In the genomic region with DNA sequence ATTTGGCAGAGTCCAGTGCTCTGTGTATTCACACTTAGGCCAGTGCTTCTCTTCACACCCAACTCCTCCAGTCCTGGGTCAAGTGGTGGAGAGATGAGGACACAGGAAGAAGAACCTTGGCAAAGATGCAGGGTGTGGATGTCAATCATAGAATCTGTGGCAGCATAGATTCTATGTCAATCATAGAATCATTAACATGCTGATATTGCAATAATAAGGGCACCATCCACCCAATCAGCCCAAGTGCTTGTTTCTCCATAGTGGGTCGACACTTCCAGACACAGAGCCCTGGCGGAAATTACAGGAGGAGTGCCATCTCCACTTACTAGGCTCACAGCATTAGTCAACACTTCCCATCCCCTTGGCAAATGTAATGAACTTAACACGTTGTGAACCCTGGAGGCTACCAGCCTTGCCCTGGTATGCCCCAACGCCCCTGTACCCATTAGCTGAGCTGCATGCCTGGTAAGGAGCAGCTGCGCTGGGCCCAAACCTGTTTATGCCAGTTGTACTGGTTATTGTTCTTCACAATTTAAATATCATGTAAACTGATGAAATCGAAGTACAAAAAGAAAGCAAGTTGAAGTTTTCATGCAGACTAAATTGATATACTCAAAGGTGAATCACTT, we compare ENCODE assay signal across 35 cellular contexts.
"Had no signal": no experiment of that assay in that cellular context is flagged by ENCODE, and none has a peak within 500 bp of the region (broad histone marks: within the 10 kb centered on the region; RNA-seq: fewer than 3 reads in every experiment).

No MANE protein-coding gene starts in this region.

- H3K27ac ChIP-seq: brain microvascular endothelial cell, coronary artery, dorsolateral prefrontal cortex, esophagus muscularis mucosa, foreskin keratinocyte, gastrocnemius medialis, heart left ventricle, WERI-Rb-1 had no signal

- H3K9me3 ChIP-seq: esophagus muscularis mucosa, gastrocnemius medialis, heart left ventricle had no signal

- H3K4me3 Mint-ChIP-seq: activated B cell treated with CpG ODN at 0.5 μM for 24 hours; activated CD8-positive, alpha-beta memory T cell treated with anti-CD3 and anti-CD28 coated beads, Interleukin-2, amount 10 ng/mL, durations not matched to agents 7 days and 5 days; activated CD8-positive, alpha-beta T cell treated with anti-CD3 and anti-CD28 coated beads, Interleukin-2, amount 10 ng/mL, durations not matched to agents 7 days and 5 days; activated naive CD4-positive, alpha-beta T cell treated with anti-CD3 and anti-CD28 coated beads, Interleukin-2, amount 10 ng/mL, durations not matched to agents 7 days and 5 days; activated naive CD8-positive, alpha-beta T cell treated with anti-CD3 and anti-CD28 coated beads, Interleukin-2, amount 10 ng/mL, durations not matched to agents 7 days and 5 days; activated T-helper 1 cell treated with anti-CD3 and anti-CD28 coated beads, Interleukin-12 subunit alpha, Interleukin-12 subunit beta, Interleukin-2, Interleukin-4 antibody, amounts not matched to agents 30 ng/mL and 10 ng/mL and 1 ng/mL, durations not matched to agents 14 hours and 24 hours and 36 hours; central memory CD8-positive, alpha-beta T cell; dendritic cell treated with granulocyte-macrophage colony-stimulating factor and Interleukin-4, amounts not matched to agents 40 ng/mL and 50 ng/mL, for 4 days; endodermal cell; T-helper 17 cell; T-helper 2 cell treated with Interferon-gamma antibody and Interleukin-4, amounts not matched to agents 5 μg/mL and 100 μg/mL, for 36 hours had no signal

- H3K36me3 Mint-ChIP-seq: activated CD8-positive, alpha-beta memory T cell treated with anti-CD3 and anti-CD28 coated beads, Interleukin-2, amount 10 ng/mL, durations not matched to agents 7 days and 5 days; activated naive CD4-positive, alpha-beta T cell treated with anti-CD3 and anti-CD28 coated beads, Interleukin-2, amount 10 ng/mL, durations not matched to agents 7 days and 5 days; activated naive CD4-positive, alpha-beta T cell treated with anti-CD3 and anti-CD28 coated beads, Interleukin-2, amount 50 U/mL, for 72 hours; activated naive CD8-positive, alpha-beta T cell treated with anti-CD3 and anti-CD28 coated beads, Interleukin-2, amount 10 ng/mL, durations not matched to agents 7 days and 5 days had no signal

- H3K9me3 Mint-ChIP-seq: activated B cell treated with CpG ODN at 0.5 μM for 24 hours; activated naive CD4-positive, alpha-beta T cell treated with anti-CD3 and anti-CD28 coated beads, Interleukin-2, amount 10 ng/mL, durations not matched to agents 7 days and 5 days; activated naive CD4-positive, alpha-beta T cell treated with anti-CD3 and anti-CD28 coated beads, Interleukin-2, amount 50 U/mL, for 72 hours; activated naive CD8-positive, alpha-beta T cell treated with anti-CD3 and anti-CD28 coated beads, Interleukin-2, amount 10 ng/mL, durations not matched to agents 7 days and 5 days; activated T-helper 1 cell treated with anti-CD3 and anti-CD28 coated beads, Interleukin-12 subunit alpha, Interleukin-12 subunit beta, Interleukin-2, Interleukin-4 antibody, amounts not matched to agents 30 ng/mL and 10 ng/mL and 1 ng/mL, durations not matched to agents 14 hours and 24 hours and 36 hours; central memory CD8-positive, alpha-beta T cell; dendritic cell treated with granulocyte-macrophage colony-stimulating factor and Interleukin-4, amounts not matched to agents 40 ng/mL and 50 ng/mL, for 4 days; endodermal cell; T-helper 2 cell treated with Interferon-gamma antibody and Interleukin-4, amounts not matched to agents 5 μg/mL and 100 μg/mL, for 36 hours had no signal

- DNase-seq: activated B cell treated with CpG ODN at 0.5 μM for 24 hours; activated CD4-positive, alpha-beta T cell treated with anti-CD3 and anti-CD28 coated beads for 48 hours; activated CD4-positive, alpha-beta T cell treated with anti-CD3 and anti-CD28 coated beads, Interleukin-2, amount 50 U/mL, for 1 hour; activated CD4-positive, alpha-beta T cell treated with anti-CD3 and anti-CD28 coated beads, Interleukin-2, amount 50 U/mL, for 48 hours; activated CD8-positive, alpha-beta memory T cell treated with anti-CD3 and anti-CD28 coated beads, Interleukin-2, amount 10 ng/mL, durations not matched to agents 7 days and 5 days; activated CD8-positive, alpha-beta memory T cell treated with anti-CD3 and anti-CD28 coated beads, Interleukin-2, amount 50 U/mL, for 4 hours; activated CD8-positive, alpha-beta T cell treated with anti-CD3 and anti-CD28 coated beads, Interleukin-2, amount 10 ng/mL, durations not matched to agents 7 days and 5 days; activated gamma-delta T cell; activated naive CD4-positive, alpha-beta T cell; activated naive CD4-positive, alpha-beta T cell treated with anti-CD3 and anti-CD28 coated beads, Interleukin-2, amount 10 ng/mL, durations not matched to agents 7 days and 5 days; activated naive CD8-positive, alpha-beta T cell treated with anti-CD3 and anti-CD28 coated beads, Interleukin-2, amount 10 ng/mL, durations not matched to agents 7 days and 5 days; activated T-cell treated with anti-CD3 and anti-CD28 coated beads, Interleukin-2, amount 50 U/mL, for 1 hour; activated T-cell treated with anti-CD3 and anti-CD28 coated beads, Interleukin-2, amount 50 U/mL, for 48 hours; brain microvascular endothelial cell; dorsolateral prefrontal cortex; effector memory CD4-positive, alpha-beta T cell; endodermal cell; foreskin keratinocyte; gastrocnemius medialis; glutamatergic neuron; heart left ventricle; T-helper 1 cell; T-helper 17 cell; T1000; WERI-Rb-1 had no signal

- ATAC-seq: activated CD4-positive, CD25-positive, alpha-beta regulatory T cell treated with anti-CD3 and anti-CD28 coated beads, Interleukin-2, amount 50 U/mL, for 24 hours; activated CD8-positive, alpha-beta memory T cell treated with anti-CD3 and anti-CD28 coated beads, Interleukin-2, amount 10 ng/mL, durations not matched to agents 7 days and 5 days; activated CD8-positive, alpha-beta T cell treated with anti-CD3 and anti-CD28 coated beads, Interleukin-2, amount 10 ng/mL, durations not matched to agents 7 days and 5 days; activated naive CD4-positive, alpha-beta T cell treated with anti-CD3 and anti-CD28 coated beads, Interleukin-2, amount 50 U/mL, for 72 hours; foreskin keratinocyte; gastrocnemius medialis; heart left ventricle; T-helper 17 cell had no signal

- H3K4me1 Mint-ChIP-seq: activated B cell treated with CpG ODN at 0.5 μM for 24 hours; activated CD8-positive, alpha-beta memory T cell treated with anti-CD3 and anti-CD28 coated beads, Interleukin-2, amount 10 ng/mL, durations not matched to agents 7 days and 5 days; activated naive CD4-positive, alpha-beta T cell treated with anti-CD3 and anti-CD28 coated beads, Interleukin-2, amount 10 ng/mL, durations not matched to agents 7 days and 5 days; activated naive CD8-positive, alpha-beta T cell treated with anti-CD3 and anti-CD28 coated beads, Interleukin-2, amount 10 ng/mL, durations not matched to agents 7 days and 5 days; central memory CD8-positive, alpha-beta T cell; endodermal cell had no signal

- H3K4me1 ChIP-seq: esophagus muscularis mucosa, foreskin keratinocyte, gastrocnemius medialis had no signal

- FAIRE-seq: astrocyte, bronchial epithelial cell had no signal

- H3K36me3 ChIP-seq: brain microvascular endothelial cell, esophagus muscularis mucosa, gastrocnemius medialis, heart left ventricle, WERI-Rb-1 had no signal

- H3K4me3 ChIP-seq: coronary artery, dorsolateral prefrontal cortex, esophagus muscularis mucosa, gastrocnemius medialis, heart left ventricle had no signal

- H3K27me3 ChIP-seq: brain microvascular endothelial cell, dorsolateral prefrontal cortex, esophagus muscularis mucosa, gastrocnemius medialis, heart left ventricle had no signal

- H3K27ac Mint-ChIP-seq: activated B cell treated with CpG ODN at 0.5 μM for 24 hours; activated CD8-positive, alpha-beta memory T cell treated with anti-CD3 and anti-CD28 coated beads, Interleukin-2, amount 10 ng/mL, durations not matched to agents 7 days and 5 days; activated CD8-positive, alpha-beta T cell treated with anti-CD3 and anti-CD28 coated beads, Interleukin-2, amount 10 ng/mL, durations not matched to agents 7 days and 5 days; activated naive CD4-positive, alpha-beta T cell treated with anti-CD3 and anti-CD28 coated beads, Interleukin-2, amount 10 ng/mL, durations not matched to agents 7 days and 5 days; activated naive CD4-positive, alpha-beta T cell treated with anti-CD3 and anti-CD28 coated beads, Interleukin-2, amount 50 U/mL, for 72 hours; activated naive CD8-positive, alpha-beta T cell treated with anti-CD3 and anti-CD28 coated beads, Interleukin-2, amount 10 ng/mL, durations not matched to agents 7 days and 5 days; activated T-helper 1 cell treated with anti-CD3 and anti-CD28 coated beads, Interleukin-12 subunit alpha, Interleukin-12 subunit beta, Interleukin-2, Interleukin-4 antibody, amounts not matched to agents 30 ng/mL and 10 ng/mL and 1 ng/mL, durations not matched to agents 14 hours and 24 hours and 36 hours; dendritic cell treated with granulocyte-macrophage colony-stimulating factor and Interleukin-4, amounts not matched to agents 40 ng/mL and 50 ng/mL, for 4 days; endodermal cell; T-helper 17 cell; T-helper 2 cell treated with Interferon-gamma antibody and Interleukin-4, amounts not matched to agents 5 μg/mL and 100 μg/mL, for 36 hours had no signal
